In genomic region chr7:70640266-70640833, GRCh38 we compare ENCODE assay signal across 22 cellular contexts.
DNase-seq lines count a peak whose midpoint lies in the region; ATAC-seq and TF ChIP-seq lines count a peak whose summit lies in the region.
"Had no signal": no experiment of that assay in that cellular context is flagged by ENCODE, and none has a peak within 500 bp of the region (broad histone marks: within the 10 kb centered on the region; RNA-seq: fewer than 3 reads in every experiment).

No MANE protein-coding gene starts in this region.

- peak; percentile 63 for DNase-seq in GM03348 (ENCODE audit: low spot score)
- peak; percentile 78 for DNase-seq in astrocyte of the spinal cord (ENCODE audit: low read depth, low spot score)
- peak; percentile 37 for DNase-seq in kidney epithelial cell (ENCODE audit: low read depth)
- DNase-seq in smooth muscle cell (lab: John Stamatoyannopoulos, UW; ENCODE audit: unreplicated experiment), result no peak
- no peak for DNase-seq in substantia nigra (lab: John Stamatoyannopoulos, UW)
- no peak for DNase-seq in activated CD8-positive, alpha-beta T cell treated with anti-CD3 and anti-CD28 coated beads for 36 hours
- DNase-seq in activated naive CD4-positive, alpha-beta T cell treated with Interleukin-2 at 50 U/mL for 16 hours, result no peak
- no peak for DNase-seq in NCI-H526 (lab: John Stamatoyannopoulos, UW)
- DNase-seq: activated B cell treated with CpG ODN at 0.5 μM for 24 hours; activated CD8-positive, alpha-beta T cell treated with anti-CD3 and anti-CD28 coated beads, Interleukin-2, amount 10 ng/mL, durations not matched to agents 7 days and 5 days; COR-L47; effector memory CD8-positive, alpha-beta T cell; Karpas-422; NCI-H1105; NCI-H2081 treated with DMSO at 0.1 percent for 48 hours; NCI-H524 treated with DMSO at 0.1 percent for 48 hours; right lobe of liver; SIG-M5; stimulated activated CD4-positive, alpha-beta T cell treated with anti-CD3 and anti-CD28 coated beads, Interleukin-2, amount 100 ng/mL, for 24 hours; stomach had no signal

- 67% methylated on average over 5 of the region's 5 CpGs for WGBS in smooth muscle cell (ENCODE audit: low lambda C conversion rate)

- no peak overlapping the region for H2AFZ ChIP-seq in smooth muscle cell (ENCODE audit: low read depth)

- no peaks in the 10 kb centered on the region for H3K9me3 ChIP-seq in smooth muscle cell (replicated peaks; ENCODE audit: low read depth)
- H3K9me3 ChIP-seq: right lobe of liver, stomach had no signal

- POLR2A ChIA-PET in activated CD8-positive, alpha-beta T cell treated with anti-CD3 and anti-CD28 coated beads for 36 hours (lab: Charles Lee), result no interaction called here

- H3K27me3 ChIP-seq in kidney epithelial cell (ENCODE audit: control insufficient read depth, insufficient read depth, low read length) (no peaks in the 10 kb centered on the region), smooth muscle cell (ENCODE audit: low read depth) (no peaks in the 10 kb centered on the region)
- H3K27me3 ChIP-seq: right lobe of liver, stomach had no signal

- TF ChIP-seq CTCF in astrocyte of the spinal cord (IDR thresholded peaks at IDR 0.05; ENCODE audit: low read depth, low read length) (no peak), kidney epithelial cell (IDR thresholded peaks at IDR 0.05; ENCODE audit: insufficient read depth, low read length, poor library complexity, severe bottlenecking) (no peak), smooth muscle cell (IDR thresholded peaks at IDR 0.05; ENCODE audit: borderline replicate concordance, insufficient read depth, poor library complexity, severe bottlenecking) (no peak)
- TF ChIP-seq CTCF in activated CD8-positive, alpha-beta T cell treated with anti-CD3 and anti-CD28 coated beads for 36 hours (IDR thresholded peaks at IDR 0.05), result no peak

- no peak overlapping the region for H3K27ac Mint-ChIP-seq in activated CD8-positive, alpha-beta T cell treated with anti-CD3 and anti-CD28 coated beads for 36 hours
- H3K27ac Mint-ChIP-seq: activated B cell treated with CpG ODN at 0.5 μM for 24 hours; activated CD8-positive, alpha-beta T cell treated with anti-CD3 and anti-CD28 coated beads, Interleukin-2, amount 10 ng/mL, durations not matched to agents 7 days and 5 days had no signal

- H3K27ac ChIP-seq in smooth muscle cell (ENCODE audit: low read depth) (peak overlapping the region; percentile 60), substantia nigra (ENCODE audit: low read depth, low read length, poor library complexity, severe bottlenecking) (no peak overlapping the region)
- H3K27ac ChIP-seq: right lobe of liver, stomach had no signal

- CTCF ChIA-PET in activated CD8-positive, alpha-beta T cell treated with anti-CD3 and anti-CD28 coated beads for 36 hours (lab: Charles Lee), result no interaction called here

- intact Hi-C loops in activated CD8-positive, alpha-beta T cell treated with anti-CD3 and anti-CD28 coated beads for 36 hours (cut with micrococcal nuclease), result no loop called here

- peaks cover 5% of the 10 kb centered on the region for H3K9me3 Mint-ChIP-seq in activated CD8-positive, alpha-beta T cell treated with anti-CD3 and anti-CD28 coated beads for 36 hours
- H3K9me3 Mint-ChIP-seq: central memory CD8-positive, alpha-beta T cell; effector memory CD8-positive, alpha-beta T cell had no signal

- no peak overlapping the region for H3K4me3 ChIP-seq in astrocyte of the spinal cord (ENCODE audit: low read depth, low read length)
- H3K4me3 ChIP-seq in kidney epithelial cell (ENCODE audit: low read depth, low read length), result no peak overlapping the region
- no peak overlapping the region for H3K4me3 ChIP-seq in smooth muscle cell
- H3K4me3 ChIP-seq: right lobe of liver, stomach had no signal

- peaks cover 6% of the 10 kb centered on the region for H3K4me1 ChIP-seq in smooth muscle cell (ENCODE audit: low read depth)
- H3K4me1 ChIP-seq: stomach had no signal

- no peak for ATAC-seq in activated CD8-positive, alpha-beta T cell treated with anti-CD3 and anti-CD28 coated beads for 36 hours
- ATAC-seq: activated CD8-positive, alpha-beta T cell treated with anti-CD3 and anti-CD28 coated beads, Interleukin-2, amount 10 ng/mL, durations not matched to agents 7 days and 5 days; effector memory CD8-positive, alpha-beta T cell; left lobe of liver had no signal

- no peak overlapping the region for H3K9ac ChIP-seq in smooth muscle cell (ENCODE audit: low read depth)

- H3K4me3 Mint-ChIP-seq in activated CD8-positive, alpha-beta T cell treated with anti-CD3 and anti-CD28 coated beads for 36 hours, result no peak overlapping the region
- H3K4me3 Mint-ChIP-seq: activated B cell treated with CpG ODN at 0.5 μM for 24 hours; activated CD8-positive, alpha-beta T cell treated with anti-CD3 and anti-CD28 coated beads, Interleukin-2, amount 10 ng/mL, durations not matched to agents 7 days and 5 days; central memory CD8-positive, alpha-beta T cell; effector memory CD8-positive, alpha-beta T cell had no signal

- no peaks in the 10 kb centered on the region for H4K20me1 ChIP-seq in smooth muscle cell (ENCODE audit: low read depth)

- H3K27me3 Mint-ChIP-seq in activated CD8-positive, alpha-beta T cell treated with anti-CD3 and anti-CD28 coated beads for 36 hours, result peaks cover 2% of the 10 kb centered on the region
- H3K27me3 Mint-ChIP-seq: activated B cell treated with CpG ODN at 0.5 μM for 24 hours; central memory CD8-positive, alpha-beta T cell; effector memory CD8-positive, alpha-beta T cell had no signal

- no peaks in the 10 kb centered on the region for H3K36me3 Mint-ChIP-seq in activated CD8-positive, alpha-beta T cell treated with anti-CD3 and anti-CD28 coated beads for 36 hours (ENCODE audit: low read depth)

- no peaks in the 10 kb centered on the region for H3K79me2 ChIP-seq in smooth muscle cell (ENCODE audit: low read depth)

- in situ Hi-C loops in astrocyte of the spinal cord (cut with HindIII; ENCODE audit: low sequenced_read_pairs), result no loop called here

- no peaks in the 10 kb centered on the region for H3K36me3 ChIP-seq in kidney epithelial cell (ENCODE audit: control insufficient read depth, insufficient read depth, low read length)
- H3K36me3 ChIP-seq in smooth muscle cell (ENCODE audit: low read depth), result no peaks in the 10 kb centered on the region
- H3K36me3 ChIP-seq: right lobe of liver, stomach had no signal

- no peaks in the 10 kb centered on the region for H3F3A ChIP-seq in smooth muscle cell (ENCODE audit: low read depth)

- peaks cover 7% of the 10 kb centered on the region for H3K4me1 Mint-ChIP-seq in activated CD8-positive, alpha-beta T cell treated with anti-CD3 and anti-CD28 coated beads for 36 hours (ENCODE audit: low read depth)
- H3K4me1 Mint-ChIP-seq: activated B cell treated with CpG ODN at 0.5 μM for 24 hours had no signal

- H3K4me2 ChIP-seq in smooth muscle cell, result peak overlapping the region; percentile 29

Comparison
In these comparisons a context has a peak if more than half of its experiments do, and no peak if none do; other contexts are left out.
1. DNase-seq: peak in GM03348 (single experiment), astrocyte of the spinal cord (single experiment) and kidney epithelial cell (single experiment); none in smooth muscle cell (single experiment), substantia nigra (0 of 49), activated CD8-positive, alpha-beta T cell treated with anti-CD3 and anti-CD28 coated beads for 36 hours (single experiment), activated naive CD4-positive, alpha-beta T cell treated with Interleukin-2 at 50 U/mL for 16 hours (single experiment) and NCI-H526 (0 of 2).